13 cellular contexts compared by ENCODE assay signal in the genomic region with DNA sequence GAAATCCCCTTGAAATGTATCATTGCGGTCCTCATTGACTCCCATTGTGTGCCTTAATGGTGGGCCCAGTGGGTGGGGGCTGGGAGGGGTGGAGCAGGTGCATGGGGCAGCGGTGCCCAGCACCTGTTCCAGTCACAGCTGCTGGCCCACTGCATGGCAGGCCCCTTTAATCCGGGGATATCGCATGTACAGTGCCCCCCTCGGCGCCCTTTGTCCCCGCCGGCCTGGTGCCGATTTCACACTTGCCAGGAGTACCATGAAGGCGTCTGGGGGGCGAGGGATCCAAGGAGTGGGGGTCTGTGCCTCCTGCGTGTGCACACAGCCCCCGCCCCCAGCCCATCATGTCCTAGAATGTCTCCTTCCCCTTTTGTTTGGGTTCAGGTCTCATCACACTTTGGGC. TPM values are rescaled to one million over a fixed set of nuclear protein-coding genes. Genes with fewer than 3 reads are reported as not detected.
A peak's percentile ranks its signal among the peaks of the same experiment; 100 is the strongest.
DNase-seq lines count a peak whose midpoint lies in the region; ATAC-seq and TF ChIP-seq lines count a peak whose summit lies in the region.
"Had no signal": no experiment of that assay in that cellular context is flagged by ENCODE, and none has a peak within 500 bp of the region (broad histone marks: within the 10 kb centered on the region; RNA-seq: fewer than 3 reads in every experiment).

No MANE protein-coding gene starts in this region.

- H3K9me3 ChIP-seq in left ventricle myocardium inferior (replicated peaks) (no peaks in the 10 kb centered on the region), endodermal cell (ENCODE audit: control insufficient read depth, low read length) (no peaks in the 10 kb centered on the region), OCI-LY7 (ENCODE audit: low read length) (no peaks in the 10 kb centered on the region)
- H3K9me3 ChIP-seq in CD4-positive, alpha-beta T cell (ENCODE audit: control insufficient read depth, low read length) = no peaks in the 10 kb centered on the region
- H3K9me3 ChIP-seq: ascending aorta had no signal

- no peak overlapping the region for H3K4me2 ChIP-seq in OCI-LY7 (ENCODE audit: low read length)

- intact Hi-C loops in left ventricle myocardium inferior (cut with micrococcal nuclease) = loop anchor here (10.0 kb wide), 1 partner anchor 189 kb away; no protein-coding TSS in a partner anchor
- intact Hi-C loops in left cardiac atrium (cut with DNase I) = loop anchor here in 1 of 2 donors (10.0 kb wide), 1 partner anchor 189 kb away; no protein-coding TSS in a partner anchor
- intact Hi-C loops in OCI-LY7 (cut with micrococcal nuclease; ENCODE audit: unreplicated experiment) = no loop called here
- intact Hi-C loops in CD4-positive, alpha-beta T cell (cut with DNase I, micrococcal nuclease) = no loop called here

- H4K20me1 ChIP-seq in OCI-LY7 (ENCODE audit: insufficient read depth, low read length) = no peaks in the 10 kb centered on the region

- 84 to 93% methylated on average over 8 to 13 of the region's 13 CpGs for whole genome bisulfite sequencing in endodermal cell (ENCODE audit: insufficient coverage in 1 of 2, insufficient read length in 1 of 2), 2 experiments

- H3K4me3 ChIP-seq in left ventricle myocardium inferior (peak overlapping the region; percentile 70), endodermal cell (ENCODE audit: low read length) (peak overlapping the region; percentile 90), OCI-LY7 (ENCODE audit: low read depth, low read length, poor library complexity, severe bottlenecking) (no peak overlapping the region)

- DNase-seq in left ventricle myocardium inferior = no peak
- DNase-seq in left cardiac atrium = no peak
- DNase-seq in endodermal cell = no peak
- DNase-seq in myocyte (ENCODE audit: low read depth) = peak; percentile 51
- no peak for DNase-seq in OCI-LY7 (ENCODE audit: low spot score)
- DNase-seq in CD4-positive, alpha-beta T cell = no peak
- DNase-seq in glutamatergic neuron = no peak
- no peak for DNase-seq in G401 (ENCODE audit: low spot score)
- DNase-seq: activated B cell treated with CpG ODN at 0.5 μM for 24 hours; activated T-cell treated with anti-CD3 and anti-CD28 coated beads, Interleukin-2, amount 50 U/mL, for 4 hours; NCI-H1105; NCI-H526 treated with DMSO at 0.1 percent for 48 hours had no signal

- H3K36me3 Mint-ChIP-seq in endodermal cell (ENCODE audit: low read depth) = peaks cover 31% of the 10 kb centered on the region
- no peaks in the 10 kb centered on the region for H3K36me3 Mint-ChIP-seq in CD4-positive, alpha-beta T cell (ENCODE audit: low read depth)
- H3K36me3 Mint-ChIP-seq in glutamatergic neuron (ENCODE audit: unreplicated experiment) = no peaks in the 10 kb centered on the region

- H3K9ac ChIP-seq in endodermal cell (ENCODE audit: extremely low read depth, low read length, poor library complexity, severe bottlenecking) = no peak overlapping the region

- H3K27ac Mint-ChIP-seq in endodermal cell (peak overlapping the region; percentile 80), glutamatergic neuron (ENCODE audit: unreplicated experiment) (no peak overlapping the region)
- no peak overlapping the region for H3K27ac Mint-ChIP-seq in CD4-positive, alpha-beta T cell
- H3K27ac Mint-ChIP-seq: activated B cell treated with CpG ODN at 0.5 μM for 24 hours had no signal

- POLR2A ChIA-PET in OCI-LY7 (lab: Charles Lee) = no interaction called here
- POLR2A ChIA-PET in CD4-positive, alpha-beta T cell (lab: Charles Lee) = no interaction called here

- H3K79me2 ChIP-seq in OCI-LY7 (ENCODE audit: insufficient read depth, low read depth, low read length) = no peaks in the 10 kb centered on the region

- H3K4me3 Mint-ChIP-seq in endodermal cell (peak overlapping the region; percentile 93), glutamatergic neuron (ENCODE audit: unreplicated experiment) (no peak overlapping the region)
- H3K4me3 Mint-ChIP-seq in CD4-positive, alpha-beta T cell = no peak overlapping the region
- H3K4me3 Mint-ChIP-seq: activated B cell treated with CpG ODN at 0.5 μM for 24 hours; activated T-cell treated with anti-CD3 and anti-CD28 coated beads, Interleukin-2, amount 50 U/mL, for 4 hours had no signal

- H3K9me3 Mint-ChIP-seq in endodermal cell (no peaks in the 10 kb centered on the region), glutamatergic neuron (ENCODE audit: unreplicated experiment) (peaks cover 5% of the 10 kb centered on the region)
- H3K9me3 Mint-ChIP-seq in CD4-positive, alpha-beta T cell = no peaks in the 10 kb centered on the region
- H3K9me3 Mint-ChIP-seq: activated B cell treated with CpG ODN at 0.5 μM for 24 hours; activated T-cell treated with anti-CD3 and anti-CD28 coated beads, Interleukin-2, amount 50 U/mL, for 4 hours had no signal

- no peak overlapping the region for H3K27ac ChIP-seq in left ventricle myocardium inferior (replicated peaks)
- no peak overlapping the region for H3K27ac ChIP-seq in endodermal cell (ENCODE audit: low read depth, low read length)
- H3K27ac ChIP-seq in OCI-LY7 (ENCODE audit: low read depth, low read length, poor library complexity, severe bottlenecking) = no peak overlapping the region
- no peak overlapping the region for H3K27ac ChIP-seq in CD4-positive, alpha-beta T cell (ENCODE audit: low read depth, low read length)

- CTCF ChIA-PET in OCI-LY7 (lab: Charles Lee; ENCODE audit: unreplicated experiment) = no interaction called here
- CTCF ChIA-PET in CD4-positive, alpha-beta T cell (lab: Charles Lee) = interaction anchor here (8.0 kb wide), 1 partner anchor 84 kb away, joined by 102 read pairs; no protein-coding TSS in a partner anchor

- TF ChIP-seq CTCF in left ventricle myocardium inferior (IDR thresholded peaks at IDR 0.05; ENCODE audit: borderline replicate concordance) = no peak
- no peak for TF ChIP-seq CTCF in endodermal cell (conservative IDR thresholded peaks at IDR 0.05)
- TF ChIP-seq CTCF in OCI-LY7 (conservative IDR thresholded peaks at IDR 0.05; ENCODE audit: low read length) = no peak
- TF ChIP-seq CTCF in CD4-positive, alpha-beta T cell (IDR thresholded peaks at IDR 0.05) = no peak
- TF ChIP-seq CTCF in glutamatergic neuron (IDR thresholded peaks at IDR 0.05; ENCODE audit: partially characterized antibody, unreplicated experiment) = no peak

- BruUV-seq in OCI-LY7 (replicated peaks; lab: Mats Ljungman, UMichigan) = no TSS peak

- H2AFZ ChIP-seq in OCI-LY7 (ENCODE audit: low read length) = no peak overlapping the region

- H3K27me3 Mint-ChIP-seq in endodermal cell (ENCODE audit: insufficient read depth) (peaks cover 18% of the 10 kb centered on the region), glutamatergic neuron (ENCODE audit: unreplicated experiment) (peaks cover 2% of the 10 kb centered on the region)
- no peaks in the 10 kb centered on the region for H3K27me3 Mint-ChIP-seq in CD4-positive, alpha-beta T cell
- H3K27me3 Mint-ChIP-seq: activated B cell treated with CpG ODN at 0.5 μM for 24 hours had no signal

- no peaks in the 10 kb centered on the region for H3K9me2 ChIP-seq in OCI-LY7 (ENCODE audit: insufficient read depth, low read length)

- H3K4me1 ChIP-seq in left ventricle myocardium inferior (peaks cover 90% of the 10 kb centered on the region), endodermal cell (ENCODE audit: control insufficient read depth, insufficient read depth, low read length) (peaks cover 32% of the 10 kb centered on the region), OCI-LY7 (ENCODE audit: insufficient read depth, low read length, poor library complexity, severe bottlenecking) (peaks cover 26% of the 10 kb centered on the region)

- no peaks in the 10 kb centered on the region for H3K36me3 ChIP-seq in left ventricle myocardium inferior
- H3K36me3 ChIP-seq in endodermal cell (ENCODE audit: control insufficient read depth, insufficient read depth, low read length) = peaks cover 48% of the 10 kb centered on the region
- no peaks in the 10 kb centered on the region for H3K36me3 ChIP-seq in OCI-LY7 (ENCODE audit: insufficient read depth, low read length)

- peaks cover 73% of the 10 kb centered on the region for H3K4me1 Mint-ChIP-seq in endodermal cell
- H3K4me1 Mint-ChIP-seq in CD4-positive, alpha-beta T cell (ENCODE audit: low read depth) = peaks cover 15% of the 10 kb centered on the region
- H3K4me1 Mint-ChIP-seq in glutamatergic neuron (ENCODE audit: low read depth, unreplicated experiment) = peaks cover 36% of the 10 kb centered on the region

- in situ Hi-C loops in G401 (cut with HindIII; ENCODE audit: low sequenced_read_pairs) = loop anchor here (10.0 kb wide), 1 partner anchor 169 kb away; the partner anchor contains the start of gene PEDS1

- H3K27me3 ChIP-seq in left ventricle myocardium inferior (ENCODE audit: low read depth) = no peaks in the 10 kb centered on the region
- peaks cover 14% of the 10 kb centered on the region for H3K27me3 ChIP-seq in endodermal cell (ENCODE audit: control insufficient read depth, insufficient read depth, low read length, poor library complexity, severe bottlenecking)
- H3K27me3 ChIP-seq in CD4-positive, alpha-beta T cell (ENCODE audit: control insufficient read depth, insufficient read depth, low read length) = no peaks in the 10 kb centered on the region
- H3K27me3 ChIP-seq: ascending aorta had no signal

- ATAC-seq in left cardiac atrium = no peak
- no peak for ATAC-seq in CD4-positive, alpha-beta T cell (ENCODE audit: poor library complexity)
- ATAC-seq: activated T-cell treated with anti-CD3 and anti-CD28 coated beads, Interleukin-2, amount 50 U/mL, for 4 hours had no signal

RNA-seq across cellular contexts. Expression of gene SNAI1, which starts 2.8 kb away (rescaled TPM):
- total RNA-seq in left ventricle myocardium inferior = 0.69 TPM
- total RNA-seq in left cardiac atrium = 1 to 10 TPM; 2.7 to 8.5 TPM
- 10 to 100 TPM; 10.6 to 13.1 TPM for total RNA-seq in endodermal cell
- polyA plus RNA-seq in endodermal cell (2013, experiment 1 of 2) = 8.0 TPM
- polyA plus RNA-seq in endodermal cell (2013, experiment 2 of 2) = 8.3 TPM
- 0.72 and 1.8 TPM in 2 replicates for total RNA-seq in myocyte
- polyA plus RNA-seq in myocyte (2012) = 0.28 TPM
- total RNA-seq in OCI-LY7 (2014; rRNA removed; shearing (Covaris generic)) = 1.0 and 3.6 TPM in 2 replicates
- total RNA-seq in OCI-LY7 (2022) = 1.6 and 1.8 TPM in 2 replicates
- 1 to 10 TPM; 1.7 to 2.5 TPM for total RNA-seq in CD4-positive, alpha-beta T cell
- total RNA-seq in glutamatergic neuron (ENCODE audit: unreplicated experiment) = 3.9 TPM
- 2.9 and 7.5 TPM in 2 replicates for total RNA-seq in G401 (2014; rRNA removed; shearing (Covaris generic))

RNA-seq across cellular contexts. Expression of gene RNF114, which starts 49.4 kb away (rescaled TPM):
- total RNA-seq in left ventricle myocardium inferior = 50.8 TPM
- total RNA-seq in left cardiac atrium = 10 to 100 TPM; 44.5 to 48.7 TPM
- total RNA-seq in endodermal cell = 10 to 100 TPM; 48.8 to 52.5 TPM
- polyA plus RNA-seq in endodermal cell (2013, experiment 1 of 2) = 91.4 TPM
- polyA plus RNA-seq in endodermal cell (2013, experiment 2 of 2) = 92.1 TPM
- total RNA-seq in myocyte = 87.9 and 107 TPM in 2 replicates
- polyA plus RNA-seq in myocyte (2012) = 43.9 TPM
- total RNA-seq in OCI-LY7 (2014; rRNA removed; shearing (Covaris generic)) = 48.4 and 51.9 TPM in 2 replicates
- 62.4 and 64.6 TPM in 2 replicates for total RNA-seq in OCI-LY7 (2022)
- total RNA-seq in CD4-positive, alpha-beta T cell = 100 to 1,000 TPM; 129 to 132 TPM
- total RNA-seq in glutamatergic neuron (ENCODE audit: unreplicated experiment) = 64.2 TPM
- total RNA-seq in G401 (2014; rRNA removed; shearing (Covaris generic)) = 75.1 and 79.8 TPM in 2 replicates
